In the genomic region with DNA sequence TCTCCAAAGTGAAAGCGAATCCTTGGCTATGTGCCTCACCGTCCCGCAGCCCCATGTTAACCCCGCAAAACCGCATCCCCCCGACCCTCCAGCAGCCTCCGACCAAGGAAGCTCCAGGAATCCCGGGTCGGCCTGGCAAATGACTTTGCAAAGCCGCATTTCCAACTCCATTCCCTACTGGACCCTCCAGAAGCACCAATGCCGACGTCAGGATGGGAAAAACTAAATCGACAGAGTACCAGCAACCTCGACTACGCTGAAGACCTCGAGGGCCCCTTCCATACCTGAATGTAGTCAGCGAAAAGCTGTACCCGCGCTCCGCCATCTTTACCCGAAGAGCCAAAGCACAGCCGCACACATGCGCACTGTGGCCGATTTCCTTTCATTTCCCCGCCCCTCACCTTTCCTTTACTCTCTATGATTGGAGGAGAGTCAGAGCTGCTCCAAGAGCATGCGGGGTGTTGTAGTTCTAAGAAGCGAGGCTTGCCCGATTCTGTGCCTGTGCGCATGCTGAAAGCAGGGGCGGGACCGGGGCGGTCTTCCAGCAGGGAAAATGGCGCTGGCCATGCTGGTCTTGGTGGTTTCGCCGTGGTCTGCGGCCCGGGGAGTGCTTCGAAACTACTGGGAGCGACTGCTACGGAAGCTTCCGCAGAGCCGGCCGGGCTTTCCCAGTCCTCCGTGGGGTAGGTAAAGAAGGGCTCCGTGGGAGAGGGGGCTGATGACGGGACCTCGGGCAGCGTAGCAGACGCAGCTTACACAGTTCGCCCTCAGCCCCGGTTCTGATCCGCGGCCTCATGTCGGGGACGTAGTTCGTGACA, we compare ENCODE assay signal across 1 cellular context.
TF ChIP-seq lines count a peak whose summit lies in the region.

A gene (plus strand): TSS at position 543 of the 818 bp plus-strand sequence. CDS start 11 bp downstream, at position 554.
A gene (minus strand): TSS at position 341 of the 818 bp plus-strand sequence. CDS start 16 bp downstream, at position 325.

TF ChIP-seq in K562, 482 proteins besides CTCF, POLR2A, EP300 and RAD21 (continued from another document and continues in another):
- TF ChIP-seq, protein P1, sequence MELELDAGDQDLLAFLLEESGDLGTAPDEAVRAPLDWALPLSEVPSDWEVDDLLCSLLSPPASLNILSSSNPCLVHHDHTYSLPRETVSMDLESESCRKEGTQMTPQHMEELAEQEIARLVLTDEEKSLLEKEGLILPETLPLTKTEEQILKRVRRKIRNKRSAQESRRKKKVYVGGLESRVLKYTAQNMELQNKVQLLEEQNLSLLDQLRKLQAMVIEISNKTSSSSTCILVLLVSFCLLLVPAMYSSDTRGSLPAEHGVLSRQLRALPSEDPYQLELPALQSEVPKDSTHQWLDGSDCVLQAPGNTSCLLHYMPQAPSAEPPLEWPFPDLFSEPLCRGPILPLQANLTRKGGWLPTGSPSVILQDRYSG (tag; conservative IDR thresholded peaks at IDR 0.05; ENCODE audit: low read depth), result no peak
- TF ChIP-seq GTF2F1 (IDR thresholded peaks at IDR 0.05; ENCODE audit: low read depth, low read length), result peak; percentile 74; the same call in 1 of the 2 replicates
- TF ChIP-seq, protein P2, sequence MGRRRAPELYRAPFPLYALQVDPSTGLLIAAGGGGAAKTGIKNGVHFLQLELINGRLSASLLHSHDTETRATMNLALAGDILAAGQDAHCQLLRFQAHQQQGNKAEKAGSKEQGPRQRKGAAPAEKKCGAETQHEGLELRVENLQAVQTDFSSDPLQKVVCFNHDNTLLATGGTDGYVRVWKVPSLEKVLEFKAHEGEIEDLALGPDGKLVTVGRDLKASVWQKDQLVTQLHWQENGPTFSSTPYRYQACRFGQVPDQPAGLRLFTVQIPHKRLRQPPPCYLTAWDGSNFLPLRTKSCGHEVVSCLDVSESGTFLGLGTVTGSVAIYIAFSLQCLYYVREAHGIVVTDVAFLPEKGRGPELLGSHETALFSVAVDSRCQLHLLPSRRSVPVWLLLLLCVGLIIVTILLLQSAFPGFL (CRISPR knock-in tag; IDR thresholded peaks at IDR 0.05), result no peak
- TF ChIP-seq SRSF1 (IDR thresholded peaks at IDR 0.05; ENCODE audit: low read depth, low read length), result no peak
- peak; percentile 94 for TF ChIP-seq TAF7 (tag; IDR thresholded peaks at IDR 0.05)
- peak; percentile 87 for TF ChIP-seq POLR2B (IDR thresholded peaks at IDR 0.05; ENCODE audit: low read depth, partially characterized antibody)
- TF ChIP-seq, protein P3, sequence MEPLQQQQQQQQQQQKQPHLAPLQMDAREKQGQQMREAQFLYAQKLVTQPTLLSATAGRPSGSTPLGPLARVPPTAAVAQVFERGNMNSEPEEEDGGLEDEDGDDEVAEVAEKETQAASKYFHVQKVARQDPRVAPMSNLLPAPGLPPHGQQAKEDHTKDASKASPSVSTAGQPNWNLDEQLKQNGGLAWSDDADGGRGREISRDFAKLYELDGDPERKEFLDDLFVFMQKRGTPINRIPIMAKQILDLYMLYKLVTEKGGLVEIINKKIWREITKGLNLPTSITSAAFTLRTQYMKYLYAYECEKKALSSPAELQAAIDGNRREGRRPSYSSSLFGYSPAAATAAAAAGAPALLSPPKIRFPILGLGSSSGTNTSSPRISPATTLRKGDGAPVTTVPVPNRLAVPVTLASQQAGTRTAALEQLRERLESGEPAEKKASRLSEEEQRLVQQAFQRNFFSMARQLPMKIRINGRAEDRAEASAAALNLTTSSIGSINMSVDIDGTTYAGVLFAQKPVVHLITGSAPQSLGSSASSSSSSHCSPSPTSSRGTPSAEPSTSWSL (CRISPR knock-in tag; IDR thresholded peaks at IDR 0.05; ENCODE audit: borderline replicate concordance), result no peak
- TF ChIP-seq, protein P4, sequence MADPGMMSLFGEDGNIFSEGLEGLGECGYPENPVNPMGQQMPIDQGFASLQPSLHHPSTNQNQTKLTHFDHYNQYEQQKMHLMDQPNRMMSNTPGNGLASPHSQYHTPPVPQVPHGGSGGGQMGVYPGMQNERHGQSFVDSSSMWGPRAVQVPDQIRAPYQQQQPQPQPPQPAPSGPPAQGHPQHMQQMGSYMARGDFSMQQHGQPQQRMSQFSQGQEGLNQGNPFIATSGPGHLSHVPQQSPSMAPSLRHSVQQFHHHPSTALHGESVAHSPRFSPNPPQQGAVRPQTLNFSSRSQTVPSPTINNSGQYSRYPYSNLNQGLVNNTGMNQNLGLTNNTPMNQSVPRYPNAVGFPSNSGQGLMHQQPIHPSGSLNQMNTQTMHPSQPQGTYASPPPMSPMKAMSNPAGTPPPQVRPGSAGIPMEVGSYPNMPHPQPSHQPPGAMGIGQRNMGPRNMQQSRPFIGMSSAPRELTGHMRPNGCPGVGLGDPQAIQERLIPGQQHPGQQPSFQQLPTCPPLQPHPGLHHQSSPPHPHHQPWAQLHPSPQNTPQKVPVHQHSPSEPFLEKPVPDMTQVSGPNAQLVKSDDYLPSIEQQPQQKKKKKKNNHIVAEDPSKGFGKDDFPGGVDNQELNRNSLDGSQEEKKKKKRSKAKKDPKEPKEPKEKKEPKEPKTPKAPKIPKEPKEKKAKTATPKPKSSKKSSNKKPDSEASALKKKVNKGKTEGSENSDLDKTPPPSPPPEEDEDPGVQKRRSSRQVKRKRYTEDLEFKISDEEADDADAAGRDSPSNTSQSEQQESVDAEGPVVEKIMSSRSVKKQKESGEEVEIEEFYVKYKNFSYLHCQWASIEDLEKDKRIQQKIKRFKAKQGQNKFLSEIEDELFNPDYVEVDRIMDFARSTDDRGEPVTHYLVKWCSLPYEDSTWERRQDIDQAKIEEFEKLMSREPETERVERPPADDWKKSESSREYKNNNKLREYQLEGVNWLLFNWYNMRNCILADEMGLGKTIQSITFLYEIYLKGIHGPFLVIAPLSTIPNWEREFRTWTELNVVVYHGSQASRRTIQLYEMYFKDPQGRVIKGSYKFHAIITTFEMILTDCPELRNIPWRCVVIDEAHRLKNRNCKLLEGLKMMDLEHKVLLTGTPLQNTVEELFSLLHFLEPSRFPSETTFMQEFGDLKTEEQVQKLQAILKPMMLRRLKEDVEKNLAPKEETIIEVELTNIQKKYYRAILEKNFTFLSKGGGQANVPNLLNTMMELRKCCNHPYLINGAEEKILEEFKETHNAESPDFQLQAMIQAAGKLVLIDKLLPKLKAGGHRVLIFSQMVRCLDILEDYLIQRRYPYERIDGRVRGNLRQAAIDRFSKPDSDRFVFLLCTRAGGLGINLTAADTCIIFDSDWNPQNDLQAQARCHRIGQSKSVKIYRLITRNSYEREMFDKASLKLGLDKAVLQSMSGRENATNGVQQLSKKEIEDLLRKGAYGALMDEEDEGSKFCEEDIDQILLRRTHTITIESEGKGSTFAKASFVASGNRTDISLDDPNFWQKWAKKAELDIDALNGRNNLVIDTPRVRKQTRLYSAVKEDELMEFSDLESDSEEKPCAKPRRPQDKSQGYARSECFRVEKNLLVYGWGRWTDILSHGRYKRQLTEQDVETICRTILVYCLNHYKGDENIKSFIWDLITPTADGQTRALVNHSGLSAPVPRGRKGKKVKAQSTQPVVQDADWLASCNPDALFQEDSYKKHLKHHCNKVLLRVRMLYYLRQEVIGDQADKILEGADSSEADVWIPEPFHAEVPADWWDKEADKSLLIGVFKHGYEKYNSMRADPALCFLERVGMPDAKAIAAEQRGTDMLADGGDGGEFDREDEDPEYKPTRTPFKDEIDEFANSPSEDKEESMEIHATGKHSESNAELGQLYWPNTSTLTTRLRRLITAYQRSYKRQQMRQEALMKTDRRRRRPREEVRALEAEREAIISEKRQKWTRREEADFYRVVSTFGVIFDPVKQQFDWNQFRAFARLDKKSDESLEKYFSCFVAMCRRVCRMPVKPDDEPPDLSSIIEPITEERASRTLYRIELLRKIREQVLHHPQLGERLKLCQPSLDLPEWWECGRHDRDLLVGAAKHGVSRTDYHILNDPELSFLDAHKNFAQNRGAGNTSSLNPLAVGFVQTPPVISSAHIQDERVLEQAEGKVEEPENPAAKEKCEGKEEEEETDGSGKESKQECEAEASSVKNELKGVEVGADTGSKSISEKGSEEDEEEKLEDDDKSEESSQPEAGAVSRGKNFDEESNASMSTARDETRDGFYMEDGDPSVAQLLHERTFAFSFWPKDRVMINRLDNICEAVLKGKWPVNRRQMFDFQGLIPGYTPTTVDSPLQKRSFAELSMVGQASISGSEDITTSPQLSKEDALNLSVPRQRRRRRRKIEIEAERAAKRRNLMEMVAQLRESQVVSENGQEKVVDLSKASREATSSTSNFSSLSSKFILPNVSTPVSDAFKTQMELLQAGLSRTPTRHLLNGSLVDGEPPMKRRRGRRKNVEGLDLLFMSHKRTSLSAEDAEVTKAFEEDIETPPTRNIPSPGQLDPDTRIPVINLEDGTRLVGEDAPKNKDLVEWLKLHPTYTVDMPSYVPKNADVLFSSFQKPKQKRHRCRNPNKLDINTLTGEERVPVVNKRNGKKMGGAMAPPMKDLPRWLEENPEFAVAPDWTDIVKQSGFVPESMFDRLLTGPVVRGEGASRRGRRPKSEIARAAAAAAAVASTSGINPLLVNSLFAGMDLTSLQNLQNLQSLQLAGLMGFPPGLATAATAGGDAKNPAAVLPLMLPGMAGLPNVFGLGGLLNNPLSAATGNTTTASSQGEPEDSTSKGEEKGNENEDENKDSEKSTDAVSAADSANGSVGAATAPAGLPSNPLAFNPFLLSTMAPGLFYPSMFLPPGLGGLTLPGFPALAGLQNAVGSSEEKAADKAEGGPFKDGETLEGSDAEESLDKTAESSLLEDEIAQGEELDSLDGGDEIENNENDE (IDR thresholded peaks at IDR 0.05; ENCODE audit: low read depth, low read length), result no peak
- no peak for TF ChIP-seq CREB1 (IDR thresholded peaks at IDR 0.05)
- peak; percentile 31; the same call in 1 of the 2 replicates for TF ChIP-seq CREB1 (CRISPR knock-in tag; IDR thresholded peaks at IDR 0.05)
- TF ChIP-seq PML (IDR thresholded peaks at IDR 0.05; ENCODE audit: low read length), result peak; percentile 65
- no peak for TF ChIP-seq KLF16 (IDR thresholded peaks at IDR 0.05)
- 0 out of 2 replicates have a peak, but pooled peaks have one; percentile 24 for TF ChIP-seq GABPA (tag; conservative IDR thresholded peaks at IDR 0.05; ENCODE audit: low read depth)
- TF ChIP-seq, protein P5, sequence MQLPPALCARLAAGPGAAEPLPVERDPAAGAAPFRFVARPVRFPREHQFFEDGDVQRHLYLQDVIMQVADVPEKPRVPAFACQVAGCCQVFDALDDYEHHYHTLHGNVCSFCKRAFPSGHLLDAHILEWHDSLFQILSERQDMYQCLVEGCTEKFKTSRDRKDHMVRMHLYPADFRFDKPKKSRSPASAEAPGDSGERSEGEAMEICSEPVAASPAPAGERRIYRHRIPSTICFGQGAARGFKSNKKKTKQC (CRISPR knock-in tag; IDR thresholded peaks at IDR 0.05), result peak; percentile 56; the same call in 1 of the 2 replicates
- TF ChIP-seq CCNT2 (IDR thresholded peaks at IDR 0.05; ENCODE audit: borderline replicate concordance, extremely low read depth, insufficient read length, low read depth, low read length), result no peak
- TF ChIP-seq KDM5B (IDR thresholded peaks at IDR 0.05; ENCODE audit: insufficient replicate concordance, low read depth, low read length), result peak; percentile 68
- TF ChIP-seq ZNF212 (CRISPR knock-in tag; IDR thresholded peaks at IDR 0.05), result no peak
- TF ChIP-seq BCOR (IDR thresholded peaks at IDR 0.05), result 0 out of 2 replicates have a peak, but pooled peaks have one; percentile 50
- TF ChIP-seq, protein P6, sequence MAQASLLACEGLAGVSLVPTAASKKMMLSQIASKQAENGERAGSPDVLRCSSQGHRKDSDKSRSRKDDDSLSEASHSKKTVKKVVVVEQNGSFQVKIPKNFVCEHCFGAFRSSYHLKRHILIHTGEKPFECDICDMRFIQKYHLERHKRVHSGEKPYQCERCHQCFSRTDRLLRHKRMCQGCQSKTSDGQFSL (CRISPR knock-in tag; IDR thresholded peaks at IDR 0.05), result no peak
- TF ChIP-seq, protein P6 (tag; IDR thresholded peaks at IDR 0.05), result no peak
- TF ChIP-seq, protein P7, sequence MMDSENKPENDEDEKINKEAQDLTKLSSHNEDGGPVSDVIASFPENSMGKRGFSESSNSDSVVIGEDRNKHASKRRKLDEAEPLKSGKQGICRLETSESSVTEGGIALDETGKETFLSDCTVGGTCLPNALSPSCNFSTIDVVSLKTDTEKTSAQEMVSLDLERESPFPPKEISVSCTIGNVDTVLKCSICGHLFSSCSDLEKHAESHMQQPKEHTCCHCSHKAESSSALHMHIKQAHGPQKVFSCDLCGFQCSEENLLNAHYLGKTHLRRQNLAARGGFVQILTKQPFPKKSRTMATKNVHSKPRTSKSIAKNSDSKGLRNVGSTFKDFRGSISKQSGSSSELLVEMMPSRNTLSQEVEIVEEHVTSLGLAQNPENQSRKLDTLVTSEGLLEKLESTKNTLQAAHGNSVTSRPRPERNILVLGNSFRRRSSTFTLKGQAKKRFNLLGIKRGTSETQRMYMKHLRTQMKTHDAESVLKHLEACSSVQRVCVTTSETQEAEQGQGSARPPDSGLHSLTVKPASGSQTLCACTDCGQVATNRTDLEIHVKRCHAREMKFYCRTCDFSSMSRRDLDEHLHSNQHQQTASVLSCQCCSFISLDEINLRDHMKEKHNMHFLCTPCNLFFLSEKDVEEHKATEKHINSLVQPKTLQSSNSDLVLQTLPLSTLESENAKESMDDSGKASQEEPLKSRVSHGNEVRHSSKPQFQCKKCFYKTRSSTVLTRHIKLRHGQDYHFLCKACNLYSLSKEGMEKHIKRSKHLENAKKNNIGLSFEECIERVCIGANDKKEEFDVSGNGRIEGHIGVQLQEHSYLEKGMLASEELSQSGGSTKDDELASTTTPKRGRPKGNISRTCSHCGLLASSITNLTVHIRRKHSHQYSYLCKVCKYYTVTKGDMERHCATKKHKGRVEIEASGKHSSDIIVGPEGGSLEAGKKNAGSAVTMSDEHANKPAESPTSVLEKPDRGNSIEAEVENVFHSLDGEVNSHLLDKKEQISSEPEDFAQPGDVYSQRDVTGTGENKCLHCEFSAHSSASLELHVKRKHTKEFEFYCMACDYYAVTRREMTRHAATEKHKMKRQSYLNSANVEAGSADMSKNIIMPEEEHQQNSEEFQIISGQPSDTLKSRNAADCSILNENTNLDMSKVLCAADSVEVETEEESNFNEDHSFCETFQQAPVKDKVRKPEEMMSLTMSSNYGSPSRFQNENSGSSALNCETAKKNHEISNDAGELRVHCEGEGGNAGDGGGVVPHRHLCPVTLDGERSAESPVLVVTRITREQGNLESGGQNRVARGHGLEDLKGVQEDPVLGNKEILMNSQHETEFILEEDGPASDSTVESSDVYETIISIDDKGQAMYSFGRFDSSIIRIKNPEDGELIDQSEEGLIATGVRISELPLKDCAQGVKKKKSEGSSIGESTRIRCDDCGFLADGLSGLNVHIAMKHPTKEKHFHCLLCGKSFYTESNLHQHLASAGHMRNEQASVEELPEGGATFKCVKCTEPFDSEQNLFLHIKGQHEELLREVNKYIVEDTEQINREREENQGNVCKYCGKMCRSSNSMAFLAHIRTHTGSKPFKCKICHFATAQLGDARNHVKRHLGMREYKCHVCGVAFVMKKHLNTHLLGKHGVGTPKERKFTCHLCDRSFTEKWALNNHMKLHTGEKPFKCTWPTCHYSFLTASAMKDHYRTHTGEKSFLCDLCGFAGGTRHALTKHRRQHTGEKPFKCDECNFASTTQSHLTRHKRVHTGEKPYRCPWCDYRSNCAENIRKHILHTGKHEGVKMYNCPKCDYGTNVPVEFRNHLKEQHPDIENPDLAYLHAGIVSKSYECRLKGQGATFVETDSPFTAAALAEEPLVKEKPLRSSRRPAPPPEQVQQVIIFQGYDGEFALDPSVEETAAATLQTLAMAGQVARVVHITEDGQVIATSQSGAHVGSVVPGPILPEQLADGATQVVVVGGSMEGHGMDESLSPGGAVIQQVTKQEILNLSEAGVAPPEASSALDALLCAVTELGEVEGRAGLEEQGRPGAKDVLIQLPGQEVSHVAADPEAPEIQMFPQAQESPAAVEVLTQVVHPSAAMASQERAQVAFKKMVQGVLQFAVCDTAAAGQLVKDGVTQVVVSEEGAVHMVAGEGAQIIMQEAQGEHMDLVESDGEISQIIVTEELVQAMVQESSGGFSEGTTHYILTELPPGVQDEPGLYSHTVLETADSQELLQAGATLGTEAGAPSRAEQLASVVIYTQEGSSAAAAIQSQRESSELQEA (IDR thresholded peaks at IDR 0.05; ENCODE audit: low read depth), result no peak
- TF ChIP-seq ZSCAN29 (IDR thresholded peaks at IDR 0.05), result no peak
- TF ChIP-seq ZNF143 (CRISPR knock-in tag; IDR thresholded peaks at IDR 0.05), result peak; percentile 94
